8 cellular contexts compared by ENCODE assay signal in genomic region chr11:19895037-19895436, GRCh38.
DNase-seq lines count a peak whose midpoint lies in the region; ATAC-seq, FAIRE-seq and TF ChIP-seq lines count a peak whose summit lies in the region.
"Not testable (repeated sequence)": the region's sequence is repeated elsewhere in the genome, so short reads cannot be mapped to it uniquely, and the experiment has no call there.

No MANE protein-coding gene starts in this region.

- not testable (repeated sequence) for H3K23ac ChIP-seq in H9 (ENCODE audit: insufficient read length, low read depth, low read length)

- not testable (repeated sequence) for H3K23me2 ChIP-seq in H9 (ENCODE audit: insufficient read length, low read depth, low read length, poor library complexity, severe bottlenecking)

- not testable (repeated sequence) for H2AFZ ChIP-seq in H9 (ENCODE audit: low read length)

- H3K14ac ChIP-seq in H9 (ENCODE audit: insufficient read depth, low read length): not testable (repeated sequence)

- POLR2A ChIA-PET in WTC11 (lab: Charles Lee): not testable (repeated sequence)

- no CpG with 5 or more reads among the region's 3 CpGs for WGBS in H9 (ENCODE audit: extremely low coverage, insufficient read length, low lambda C conversion rate)
- 48 to 67% (median 56%) methylated on average over 3 of the region's 3 CpGs for WGBS in heart left ventricle, 4 donors
- WGBS in pancreas, 2 donors: 37 to 38% methylated on average over 3 of the region's 3 CpGs
- 39 to 82% (median 47%) methylated on average over 3 of the region's 3 CpGs for WGBS in stomach, 5 donors

- H3T11ph ChIP-seq in H9 (ENCODE audit: low read length): not testable (repeated sequence)

- H2BK5ac ChIP-seq in H9 (ENCODE audit: insufficient read length, low read length): not testable (repeated sequence)

- H3K56ac ChIP-seq in H9 (ENCODE audit: insufficient read length, low read depth, low read length): not testable (repeated sequence)

- not testable (repeated sequence) for TF ChIP-seq CTCF in H9 (conservative IDR thresholded peaks at IDR 0.05); WTC11 (IDR thresholded peaks at IDR 0.05); heart left ventricle (IDR thresholded peaks at IDR 0.05); left lung (IDR thresholded peaks at IDR 0.05); pancreas (IDR thresholded peaks at IDR 0.05); stomach (IDR thresholded peaks at IDR 0.05)

- H3K4me2 ChIP-seq in H9 (ENCODE audit: insufficient read depth, insufficient read length, low read length): not testable (repeated sequence)

- H3K79me2 ChIP-seq in H9 (ENCODE audit: insufficient read depth, low read length): not testable (repeated sequence)

- not testable (repeated sequence) for H2BK12ac ChIP-seq in H9 (ENCODE audit: insufficient read length, low read depth, low read length)

- not testable (repeated sequence) for H3K27me3 ChIP-seq in H9 (ENCODE audit: insufficient read depth, low read length); heart left ventricle; left lung; pancreas; stomach

- not testable (repeated sequence) for H4K8ac ChIP-seq in H9 (replicated peaks; ENCODE audit: insufficient read length, low read depth, low read length)

- not testable (repeated sequence) for H3K4me3 ChIP-seq in heart left ventricle, left lung, pancreas, stomach

- not testable (repeated sequence) for H3K4me1 ChIP-seq in H9 (ENCODE audit: insufficient read depth, low read length); left lung; pancreas; stomach
- H3K4me1 ChIP-seq in heart left ventricle: peaks cover 0 to 23% (median 5%) of the 10 kb centered on the region in 12 donors

- TF ChIP-seq POLR2A in heart left ventricle (IDR thresholded peaks at IDR 0.05); stomach (IDR thresholded peaks at IDR 0.05): not testable (repeated sequence)

- CTCF ChIA-PET in WTC11 (lab: Charles Lee): interaction anchor here (0.6 kb wide), 1 partner anchor 9 kb away, joined by 3 read pairs; no protein-coding TSS in a partner anchor

- peak overlapping the region in 2 of 3 experiments; percentile 24 to 84; a peak in 2 of 7 replicates for H3K27ac Mint-ChIP-seq in H9
- H3K27ac Mint-ChIP-seq in WTC11: peak overlapping the region; percentile 76; the same call in 1 of the 2 replicates

- not testable (repeated sequence) for FAIRE-seq in pancreas (lab: Jason Lieb, UNC)

- H3K79me1 ChIP-seq in H9 (ENCODE audit: insufficient read depth, low read depth, low read length, poor library complexity, severe bottlenecking): not testable (repeated sequence)

- DNase-seq in H9; WTC11 (ENCODE audit: low spot score); left lung: not testable (repeated sequence)
- DNase-seq in NCI-H2196 treated with DMSO at 0.1 percent for 48 hours (lab: John Stamatoyannopoulos, UW; ENCODE audit: unreplicated experiment) (peak; percentile 54), heart left ventricle (peak in 2 of 5 donors; percentile 33 to 50), left ventricle myocardium superior (peak; percentile 46), pancreas (peak in 3 of 6 donors; percentile 11 to 45 (median 41)), stomach (peak; percentile 60)

- not testable (repeated sequence) for H3K18ac ChIP-seq in H9 (ENCODE audit: insufficient read length, low read depth, low read length)

- not testable (repeated sequence) for H3K27ac ChIP-seq in H9 (ENCODE audit: insufficient read length, low read depth, low read length); left lung; stomach
- H3K27ac ChIP-seq in heart left ventricle (peak overlapping the region in 1 of 12 donors; percentile 31), pancreas (peak overlapping the region in 2 of 4 donors; percentile 16 to 50)

- H3K9ac ChIP-seq in H9 (ENCODE audit: extremely low read depth, insufficient read length, low read length): not testable (repeated sequence)

- not testable (repeated sequence) for H3K4me3 Mint-ChIP-seq in H9, WTC11

- H3K36me3 ChIP-seq in heart left ventricle (peaks cover 0 to 32% (median 0%) of the 10 kb centered on the region in 9 donors), stomach (peaks cover 0 to 31% (median 17%) of the 10 kb centered on the region in 4 donors)
- not testable (repeated sequence) for H3K36me3 ChIP-seq in left lung, pancreas

- H4K5ac ChIP-seq in H9 (ENCODE audit: insufficient read length, low read depth, low read length): not testable (repeated sequence)

- peaks cover 28 to 64% (median 56%) of the 10 kb centered on the region in 3 experiments; a peak in 6 of 7 replicates for H3K36me3 Mint-ChIP-seq in H9 (ENCODE audit: insufficient read depth in 1 of 3, low read depth in 3 of 3)
- H3K36me3 Mint-ChIP-seq in WTC11: peaks cover 51% of the 10 kb centered on the region

- H2AK5ac ChIP-seq in H9 (ENCODE audit: insufficient read length, low read length): not testable (repeated sequence)

- not testable (repeated sequence) for H2BK20ac ChIP-seq in H9 (ENCODE audit: low read depth, low read length, poor library complexity, severe bottlenecking)

- peaks cover 11 to 20% of the 10 kb centered on the region in 2 experiments for H3K4me1 Mint-ChIP-seq in H9
- peaks cover 21% of the 10 kb centered on the region for H3K4me1 Mint-ChIP-seq in WTC11

- H2BK120ac ChIP-seq in H9 (ENCODE audit: low read depth, low read length, poor library complexity, severe bottlenecking): not testable (repeated sequence)

- H3K4ac ChIP-seq in H9 (ENCODE audit: low read depth, low read length): not testable (repeated sequence)

- not testable (repeated sequence) for H4K20me1 ChIP-seq in H9 (ENCODE audit: control insufficient read depth, insufficient read depth, insufficient read length)

- intact Hi-C loops in heart left ventricle (cut with DNase I): loop anchor here in 1 of 10 donors (5.0 kb wide), 1 partner anchor 143 kb away; no protein-coding TSS in a partner anchor
- intact Hi-C loops in left ventricle myocardium superior (cut with micrococcal nuclease); left lung (cut with DNase I); pancreas (cut with DNase I); stomach (cut with DNase I; ENCODE audit: low total_unique reads): not testable (repeated sequence)

- H2BK15ac ChIP-seq in H9 (ENCODE audit: low read depth, low read length): not testable (repeated sequence)

- not testable (repeated sequence) for H3K9me3 Mint-ChIP-seq in H9, WTC11

- H3K27me3 Mint-ChIP-seq in H9 (ENCODE audit: low read depth); WTC11 (ENCODE audit: low read depth): not testable (repeated sequence)

- H3K9me3 ChIP-seq in H9 (ENCODE audit: control insufficient read depth, low read depth, low read length); heart left ventricle; left lung; pancreas; stomach: not testable (repeated sequence)

- not testable (repeated sequence) for H4K91ac ChIP-seq in H9 (ENCODE audit: insufficient read length, low read depth, low read length)

- not testable (repeated sequence) for ATAC-seq in WTC11
- ATAC-seq in heart left ventricle (peak; percentile 61 to 91 (median 83)), left ventricle myocardium superior (peak; percentile 93), left lung (peak; percentile 15), pancreas (peak; percentile 71 to 85 (median 76))

- TF ChIP-seq EP300 in stomach (IDR thresholded peaks at IDR 0.05): not testable (repeated sequence)
